18 cellular contexts compared by ENCODE assay signal in genomic region chr5:111859533-111860270, GRCh38.
DNase-seq lines count a peak whose midpoint lies in the region; ATAC-seq and TF ChIP-seq lines count a peak whose summit lies in the region.
"Had no signal": no experiment of that assay in that cellular context is flagged by ENCODE, and none has a peak within 500 bp of the region (broad histone marks: within the 10 kb centered on the region; RNA-seq: fewer than 3 reads in every experiment).

No MANE protein-coding gene starts in this region.

- H3K27ac Mint-ChIP-seq in osteocyte (ENCODE audit: unreplicated experiment): peak overlapping the region; percentile 77
- H3K27ac Mint-ChIP-seq: activated T-cell treated with anti-CD3 and anti-CD28 coated beads, Interleukin-2, amount 50 U/mL, for 24 hours had no signal

- H3K4me3 Mint-ChIP-seq in osteocyte (ENCODE audit: unreplicated experiment): no peak overlapping the region
- H3K4me3 Mint-ChIP-seq: activated T-cell treated with anti-CD3 and anti-CD28 coated beads, Interleukin-2, amount 50 U/mL, for 24 hours had no signal

- no peaks in the 10 kb centered on the region for H3K27me3 ChIP-seq in RWPE2 (ENCODE audit: insufficient read depth, poor library complexity, severe bottlenecking)
- H3K27me3 ChIP-seq: cardiac muscle cell, esophagus muscularis mucosa, neutrophil had no signal

- in situ Hi-C loops in GM13977 (cut with MboI; ENCODE audit: low pct_unique_long_range_greater_than_20kb, low sequenced_read_pairs, unreplicated experiment): no loop called here

- no peaks in the 10 kb centered on the region for H3K36me3 ChIP-seq in RWPE2 (ENCODE audit: low read depth)
- H3K36me3 ChIP-seq: cardiac muscle cell, esophagus muscularis mucosa, neutrophil, WERI-Rb-1 had no signal

- no peaks in the 10 kb centered on the region for H3K9me3 ChIP-seq in RWPE2 (ENCODE audit: severe bottlenecking)
- H3K9me3 ChIP-seq: esophagus muscularis mucosa, neutrophil had no signal

- H3K36me3 Mint-ChIP-seq in osteocyte (ENCODE audit: unreplicated experiment): peaks cover 3% of the 10 kb centered on the region

- peaks cover 5% of the 10 kb centered on the region for H3K4me1 ChIP-seq in RWPE2 (ENCODE audit: insufficient read depth, poor library complexity, severe bottlenecking)

- H3K9me3 Mint-ChIP-seq in osteocyte (ENCODE audit: unreplicated experiment): no peaks in the 10 kb centered on the region
- H3K9me3 Mint-ChIP-seq: activated T-cell treated with anti-CD3 and anti-CD28 coated beads, Interleukin-2, amount 50 U/mL, for 24 hours had no signal

- H3K27me3 Mint-ChIP-seq in osteocyte (ENCODE audit: unreplicated experiment): no peaks in the 10 kb centered on the region
- H3K27me3 Mint-ChIP-seq: activated T-cell treated with anti-CD3 and anti-CD28 coated beads, Interleukin-2, amount 50 U/mL, for 24 hours had no signal

- no peak overlapping the region for H3K4me3 ChIP-seq in RWPE2 (ENCODE audit: severe bottlenecking)
- H3K4me3 ChIP-seq in fibroblast of pulmonary artery (replicated peaks; ENCODE audit: low read depth, low read length): no peak overlapping the region
- H3K4me3 ChIP-seq: cardiac muscle cell, esophagus muscularis mucosa had no signal

- DNase-seq in ELR (ENCODE audit: low read depth) (peak; percentile 4), RWPE2 (ENCODE audit: low spot score) (no peak), fibroblast of pulmonary artery (ENCODE audit: low read depth) (peak; percentile 98), osteocyte (ENCODE audit: extremely low spot score, unreplicated experiment) (no peak), GM13977 (ENCODE audit: low spot score) (no peak), NCI-H2227 (lab: John Stamatoyannopoulos, UW; ENCODE audit: unreplicated experiment) (no peak)
- DNase-seq: activated T-cell treated with anti-CD3 and anti-CD28 coated beads, Interleukin-2, amount 50 U/mL, for 24 hours; NCI-H446 treated with DMSO at 0.1 percent for 48 hours; RPMI8226; stimulated activated CD4-positive, alpha-beta T cell treated with anti-CD3 and anti-CD28 coated beads, Interleukin-2, amount 100 ng/mL, for 24 hours; stimulated activated naive CD8-positive, alpha-beta T cell treated with anti-CD3 and anti-CD28 coated beads, Interleukin-15, Interleukin-2, amounts not matched to agents 100 U/mL and 50 U/mL, for 24 hours; WERI-Rb-1 had no signal

- ATAC-seq in RWPE2 (ENCODE audit: low read depth): peak; percentile 88
- ATAC-seq in GM21423 (IDR thresholded peaks at IDR 0.05; ENCODE audit: unreplicated experiment): no peak
- no peak for ATAC-seq in GM19397 (IDR thresholded peaks at IDR 0.05; ENCODE audit: unreplicated experiment)
- ATAC-seq: HCT116; stimulated activated naive CD8-positive, alpha-beta T cell treated with anti-CD3 and anti-CD28 coated beads, Interleukin-15, Interleukin-2, amounts not matched to agents 100 U/mL and 50 U/mL, for 24 hours had no signal

- TF ChIP-seq CTCF in RWPE2 (IDR thresholded peaks at IDR 0.05; ENCODE audit: poor library complexity, severe bottlenecking) (no peak), fibroblast of pulmonary artery (IDR thresholded peaks at IDR 0.05; ENCODE audit: low read length, missing control alignments) (no peak), osteocyte (IDR thresholded peaks at IDR 0.05) (no peak), GM13977 (IDR thresholded peaks at IDR 0.05; ENCODE audit: extremely low read depth, insufficient read depth, missing control alignments) (no peak)

- H3K4me1 Mint-ChIP-seq in osteocyte (ENCODE audit: unreplicated experiment): peaks cover 37% of the 10 kb centered on the region

- H3K27ac ChIP-seq in RWPE2 (ENCODE audit: poor library complexity, severe bottlenecking): no peak overlapping the region
- H3K27ac ChIP-seq: cardiac muscle cell, neutrophil, WERI-Rb-1 had no signal

Comparison
In these comparisons a context has a peak if more than half of its experiments do, and no peak if none do; other contexts are left out.
1. DNase-seq: peak in ELR (single experiment) and fibroblast of pulmonary artery (single experiment); none in RWPE2 (single experiment), osteocyte (single experiment), GM13977 (single experiment) and NCI-H2227 (single experiment).